Comparison of ENCODE assay signal across 8 cellular contexts in the genomic region with DNA sequence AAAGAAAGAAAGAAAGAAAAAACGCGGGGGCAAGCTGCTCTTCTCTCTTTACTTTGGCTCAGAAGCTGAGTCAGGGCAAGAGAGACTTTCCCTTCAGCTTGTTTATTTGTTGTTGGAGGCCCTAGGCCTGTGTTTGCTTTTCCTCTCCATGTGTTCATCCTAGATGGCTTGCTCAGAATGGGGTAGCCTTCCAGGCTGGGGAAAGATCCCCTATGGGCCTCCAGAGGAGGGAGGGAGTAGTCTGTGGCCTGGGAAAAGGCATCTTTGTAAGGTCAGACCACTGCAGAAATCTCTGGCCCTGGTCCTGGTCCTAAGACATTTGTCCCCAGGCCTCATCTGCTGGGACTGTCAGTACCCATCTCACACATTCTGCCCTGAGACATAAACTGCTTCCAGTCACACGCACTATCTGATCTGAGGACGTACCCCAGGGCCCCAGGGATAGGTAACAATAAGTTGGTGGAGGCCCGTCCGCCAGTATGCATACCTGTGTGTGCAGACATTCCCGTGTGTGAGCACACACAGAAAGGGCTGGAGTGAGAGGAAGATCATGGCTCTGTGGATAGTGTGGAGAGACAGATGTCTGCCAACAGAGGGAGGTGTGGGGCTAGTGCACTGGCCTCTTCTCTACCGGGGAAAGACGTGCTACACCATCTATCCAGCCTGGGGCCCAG. TPM values are rescaled to one million over a fixed set of nuclear protein-coding genes. Genes with fewer than 3 reads are reported as not detected.
DNase-seq lines count a peak whose midpoint lies in the region; ATAC-seq and TF ChIP-seq lines count a peak whose summit lies in the region.

No MANE protein-coding gene starts in this region.

- intact Hi-C loops in adrenal gland (cut with DNase I) (no loop called here), right cardiac atrium (cut with DNase I) (loop anchor here in 3 of 4 donors (5.0 to 10.0 kb wide), 3 partner anchors 90 to 183 kb away; a partner anchor contains a TSS)

- peak overlapping the region; percentile 72 for H2AFZ ChIP-seq in smooth muscle cell (ENCODE audit: low read depth)

- no peaks in the 10 kb centered on the region for H3K9me3 Mint-ChIP-seq in HFFc6

- TF ChIP-seq POLR2A in adrenal gland (IDR thresholded peaks at IDR 0.05): no peak

- H3K9me3 ChIP-seq in RWPE2 (ENCODE audit: severe bottlenecking) (no peaks in the 10 kb centered on the region), adrenal gland (replicated peaks in 1 of 3) (no peaks in the 10 kb centered on the region), right cardiac atrium (ENCODE audit: control insufficient read depth, low read length) (no peaks in the 10 kb centered on the region), smooth muscle cell (replicated peaks; ENCODE audit: low read depth) (no peaks in the 10 kb centered on the region)

- H3K4me1 Mint-ChIP-seq in HFFc6 (ENCODE audit: low read depth): peaks cover 22% of the 10 kb centered on the region

- no peak overlapping the region for H3K27ac ChIP-seq in RWPE2 (ENCODE audit: poor library complexity, severe bottlenecking)
- H3K27ac ChIP-seq in adrenal gland: peak overlapping the region in 1 of 5 donors; percentile 50
- no peak overlapping the region for H3K27ac ChIP-seq in right cardiac atrium (ENCODE audit: low read length)
- H3K27ac ChIP-seq in smooth muscle cell (ENCODE audit: low read depth): no peak overlapping the region

- H3K9ac ChIP-seq in smooth muscle cell (ENCODE audit: low read depth): no peak overlapping the region

- no peak overlapping the region for H3K4me3 ChIP-seq in RWPE2 (ENCODE audit: severe bottlenecking)
- no peak overlapping the region for H3K4me3 ChIP-seq in adrenal gland
- no peak overlapping the region for H3K4me3 ChIP-seq in right cardiac atrium (ENCODE audit: low read length)
- H3K4me3 ChIP-seq in smooth muscle cell: no peak overlapping the region

- ATAC-seq in RWPE2 (ENCODE audit: low read depth) (peak; percentile 64), right cardiac atrium (peak; percentile 48 to 58)

- no peak overlapping the region for H3K27ac Mint-ChIP-seq in HFFc6

- peak; percentile 67 for DNase-seq in DMS114 treated with DMSO at 0.1 percent for 48 hours (lab: John Stamatoyannopoulos, UW; ENCODE audit: unreplicated experiment)
- DNase-seq in HFFc6: peak; percentile 52
- DNase-seq in RWPE2 (ENCODE audit: low spot score): no peak
- DNase-seq in adrenal gland: peak; percentile 41 to 81 (median 69)
- peak; percentile 34 to 63 (median 61) for DNase-seq in right cardiac atrium
- DNase-seq in smooth muscle cell (lab: John Stamatoyannopoulos, UW; ENCODE audit: unreplicated experiment): no peak
- DNase-seq in COR-L47 (lab: John Stamatoyannopoulos, UW): no peak
- no peak for DNase-seq in occipital lobe (lab: John Stamatoyannopoulos, UW)

- H3F3A ChIP-seq in smooth muscle cell (ENCODE audit: low read depth): peaks cover 4% of the 10 kb centered on the region

- peaks cover 23% of the 10 kb centered on the region for H3K27me3 Mint-ChIP-seq in HFFc6 (ENCODE audit: insufficient read depth)

- H4K20me1 ChIP-seq in smooth muscle cell (ENCODE audit: low read depth): no peaks in the 10 kb centered on the region

- H3K36me3 ChIP-seq in RWPE2 (ENCODE audit: low read depth): no peaks in the 10 kb centered on the region
- H3K36me3 ChIP-seq in adrenal gland (replicated peaks in 1 of 2): no peaks in the 10 kb centered on the region
- H3K36me3 ChIP-seq in smooth muscle cell (ENCODE audit: low read depth): no peaks in the 10 kb centered on the region

- no peaks in the 10 kb centered on the region for H3K36me3 Mint-ChIP-seq in HFFc6 (ENCODE audit: low read depth)

- H3K4me1 ChIP-seq in RWPE2 (ENCODE audit: insufficient read depth, poor library complexity, severe bottlenecking) (peaks cover 11% of the 10 kb centered on the region), adrenal gland (replicated peaks in 1 of 2) (peaks cover 11 to 19% of the 10 kb centered on the region in 2 donors), right cardiac atrium (ENCODE audit: control insufficient read depth, insufficient read depth, low read length) (peaks cover 7% of the 10 kb centered on the region), smooth muscle cell (ENCODE audit: low read depth) (peaks cover 16% of the 10 kb centered on the region)

- TF ChIP-seq CTCF in HFFc6 (IDR thresholded peaks at IDR 0.05) (peak; percentile 82), RWPE2 (IDR thresholded peaks at IDR 0.05; ENCODE audit: poor library complexity, severe bottlenecking) (peak; percentile 87), adrenal gland (IDR thresholded peaks at IDR 0.05) (peak; percentile 44 to 76 (median 70)), smooth muscle cell (IDR thresholded peaks at IDR 0.05; ENCODE audit: borderline replicate concordance, insufficient read depth, poor library complexity, severe bottlenecking) (peak; percentile 59)

- peaks cover 2% of the 10 kb centered on the region for H3K79me2 ChIP-seq in smooth muscle cell (ENCODE audit: low read depth)

- H3K27me3 ChIP-seq in RWPE2 (ENCODE audit: insufficient read depth, poor library complexity, severe bottlenecking) (no peaks in the 10 kb centered on the region), adrenal gland (no peaks in the 10 kb centered on the region), right cardiac atrium (ENCODE audit: control insufficient read depth, insufficient read depth) (no peaks in the 10 kb centered on the region), smooth muscle cell (ENCODE audit: low read depth) (no peaks in the 10 kb centered on the region)

- no peak overlapping the region for H3K4me2 ChIP-seq in smooth muscle cell

- H3K4me3 Mint-ChIP-seq in HFFc6: no peak overlapping the region

- WGBS in adrenal gland, 4 donors: 46 to 59% (median 53%) methylated on average over 7 to 9 of the region's 9 CpGs
- WGBS in right cardiac atrium: 44% methylated on average over 9 of the region's 9 CpGs
- WGBS in smooth muscle cell (ENCODE audit: low lambda C conversion rate): 30% methylated on average over 9 of the region's 9 CpGs

RNA-seq across cellular contexts. Expression of a gene that starts 4.9 kb away (rescaled TPM):
- 10 to 100 TPM; 11.5 to 16.8 (median 14.9) TPM for total RNA-seq in HFFc6 (2021; fragmentation: NEBNext Ultra II Directional; extraction: Animal tissue kit (Norgen Biotek cat#: 25700))
- 100 to 1,000 TPM; 105 to 734 (median 221) TPM for total RNA-seq in adrenal gland
- 100 to 1,000 TPM in 2 of 3 donors, 10 to 100 TPM in 1; 44.2 to 979 (median 125) TPM for polyA plus RNA-seq in adrenal gland
- total RNA-seq in right cardiac atrium: 10 to 100 TPM; 12.2 to 45.4 (median 23.4) TPM
- polyA plus RNA-seq in right cardiac atrium: 116 TPM
- 306 and 316 TPM in 2 replicates for total RNA-seq in smooth muscle cell
- polyA plus RNA-seq in smooth muscle cell: 157 and 183 TPM in 2 replicates
- 123 TPM for total RNA-seq in occipital lobe

RNA-seq across cellular contexts. Expression of a gene that starts 12.1 kb away (rescaled TPM):
- total RNA-seq in HFFc6 (2021; fragmentation: NEBNext Ultra II Directional; extraction: Animal tissue kit (Norgen Biotek cat#: 25700)): not detected
- not detected for total RNA-seq in adrenal gland
- polyA plus RNA-seq in adrenal gland: under 1 TPM in 1 of 3 donors, not detected in 2; 0.72 TPM
- not detected for total RNA-seq in right cardiac atrium
- not detected for polyA plus RNA-seq in right cardiac atrium
- not detected in 2 replicates for total RNA-seq in smooth muscle cell
- not detected in 2 replicates for polyA plus RNA-seq in smooth muscle cell
- total RNA-seq in occipital lobe: 0.62 TPM

RNA-seq across cellular contexts. Expression of a gene that starts 55.6 kb away (rescaled TPM):
- total RNA-seq in HFFc6 (2021; fragmentation: NEBNext Ultra II Directional; extraction: Animal tissue kit (Norgen Biotek cat#: 25700)): 10 to 100 TPM; 52.4 to 62.1 (median 55.0) TPM
- total RNA-seq in adrenal gland: 10 to 100 TPM; 21.1 to 51.9 (median 39.5) TPM
- polyA plus RNA-seq in adrenal gland: 100 to 1,000 TPM in 1 of 3 donors, 10 to 100 TPM in 2; 31.5 to 104 (median 38.1) TPM
- total RNA-seq in right cardiac atrium: 10 to 100 TPM; 18.6 to 26.1 (median 21.9) TPM
- 26.8 TPM for polyA plus RNA-seq in right cardiac atrium
- total RNA-seq in smooth muscle cell: 67.2 and 82.1 TPM in 2 replicates
- polyA plus RNA-seq in smooth muscle cell: 62.0 and 93.2 TPM in 2 replicates
- 44.0 TPM for total RNA-seq in occipital lobe

Comparison
In these comparisons a context has a peak if more than half of its experiments do, and no peak if none do; other contexts are left out.
1. DNase-seq: peak in DMS114 treated with DMSO at 0.1 percent for 48 hours (single experiment), HFFc6 (single experiment), adrenal gland (7 of 7) and right cardiac atrium (3 of 3); none in RWPE2 (single experiment), smooth muscle cell (single experiment), COR-L47 (single experiment) and occipital lobe (single experiment).
2. intact Hi-C loops: an anchor here in right cardiac atrium (5.0 to 10.0 kb wide); none called in adrenal gland.
3. Peak in every context shown above with its lines, with median percentiles within 50 percentile points of each other: CTCF ChIP-seq.